Comparison of ENCODE assay signal across 25 cellular contexts in the genomic region with DNA sequence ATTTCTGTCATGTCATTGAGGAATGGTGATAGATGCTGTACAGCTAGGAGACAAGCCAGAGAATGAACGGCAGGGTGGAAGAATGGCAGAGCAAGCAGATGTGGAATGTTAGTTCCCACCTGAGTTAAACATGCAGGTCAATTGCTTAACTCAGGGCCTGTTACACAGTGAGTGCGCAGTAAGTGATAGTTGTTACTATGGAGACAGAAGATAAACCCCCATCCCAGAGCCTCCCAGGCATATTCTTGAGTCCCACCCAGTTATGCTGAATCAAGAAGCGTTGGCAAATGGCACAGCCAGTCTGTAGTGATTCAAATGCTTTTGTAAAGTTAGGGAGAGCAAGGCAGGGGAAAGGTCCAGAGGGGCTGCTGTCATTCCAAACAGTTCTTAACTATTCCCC.
"Had no signal": no experiment of that assay in that cellular context is flagged by ENCODE, and none has a peak within 500 bp of the region (broad histone marks: within the 10 kb centered on the region; RNA-seq: fewer than 3 reads in every experiment).

No MANE protein-coding gene starts in this region.

- H3K27me3 ChIP-seq: gastrocnemius medialis, right lobe of liver, thyroid gland had no signal

- H3K27ac Mint-ChIP-seq: effector memory CD8-positive, alpha-beta T cell; memory B cell; mesothelial cell of epicardium; naive B cell; natural killer cell treated with Interleukin-12 subunit alpha and Interleukin-12 subunit beta and Interleukin-15 and Interleukin-18, amount 100 ng/mL, for 72 hours; progenitor cell of endocrine pancreas; stimulated activated naive CD8-positive, alpha-beta T cell treated with anti-CD3 and anti-CD28 coated beads, Interleukin-15, amount 100 ng/mL, for 72 hours; type B pancreatic cell had no signal

- H3K4me1 ChIP-seq: gastrocnemius medialis, parathyroid adenoma, thyroid gland had no signal

- H3K9me3 ChIP-seq: gastrocnemius medialis, mucosa of descending colon, right lobe of liver, thyroid gland had no signal

- H3K36me3 Mint-ChIP-seq: memory B cell; mesothelial cell of epicardium; naive B cell; natural killer cell treated with Interleukin-12 subunit alpha and Interleukin-12 subunit beta and Interleukin-15 and Interleukin-18, amount 100 ng/mL, for 72 hours; type B pancreatic cell had no signal

- H2AFZ ChIP-seq: parathyroid adenoma had no signal

- H3K79me2 ChIP-seq: parathyroid adenoma had no signal

- H3K27ac ChIP-seq: gastrocnemius medialis, parathyroid adenoma, right lobe of liver, thyroid gland had no signal

- H3K36me3 ChIP-seq: gastrocnemius medialis, right lobe of liver, thyroid gland had no signal

- H3K9me3 Mint-ChIP-seq: effector memory CD8-positive, alpha-beta T cell; memory B cell; mesothelial cell of epicardium; natural killer cell treated with Interleukin-12 subunit alpha and Interleukin-12 subunit beta and Interleukin-15 and Interleukin-18, amount 100 ng/mL, for 72 hours; neural crest cell; stimulated activated naive CD8-positive, alpha-beta T cell treated with anti-CD3 and anti-CD28 coated beads, Interleukin-15, amount 100 ng/mL, for 72 hours; type B pancreatic cell had no signal

- H3K4me3 Mint-ChIP-seq: effector memory CD8-positive, alpha-beta T cell; memory B cell; mesothelial cell of epicardium; naive B cell; natural killer cell treated with Interleukin-12 subunit alpha and Interleukin-12 subunit beta and Interleukin-15 and Interleukin-18, amount 100 ng/mL, for 72 hours; neural crest cell; stimulated activated naive CD8-positive, alpha-beta T cell treated with anti-CD3 and anti-CD28 coated beads, Interleukin-15, amount 100 ng/mL, for 72 hours; type B pancreatic cell had no signal

- H3K4me1 Mint-ChIP-seq: mesothelial cell of epicardium; stimulated activated naive CD8-positive, alpha-beta T cell treated with anti-CD3 and anti-CD28 coated beads, Interleukin-15, amount 100 ng/mL, for 72 hours had no signal

- H3K4me3 ChIP-seq: gastrocnemius medialis, lung, mucosa of descending colon, right lobe of liver, thyroid gland had no signal

- FAIRE-seq: endometrium, keratinocyte, small intestine had no signal

- ATAC-seq: effector memory CD8-positive, alpha-beta T cell; gastrocnemius medialis; left lobe of liver; mucosa of descending colon; natural killer cell treated with Interleukin-12 subunit alpha and Interleukin-12 subunit beta and Interleukin-15 and Interleukin-18, amount 100 ng/mL, for 72 hours; right lobe of liver; stimulated activated naive CD8-positive, alpha-beta T cell treated with anti-CD3 and anti-CD28 coated beads, Interleukin-15, amount 100 ng/mL, for 72 hours had no signal

- H3K9ac ChIP-seq: parathyroid adenoma had no signal

- DNase-seq: cortex of kidney; effector memory CD8-positive, alpha-beta T cell; gastrocnemius medialis; head of caudate nucleus; mucosa of descending colon; naive B cell; right lobe of liver; small intestine; stimulated activated CD4-positive, alpha-beta T cell treated with anti-CD3 and anti-CD28 coated beads, Interleukin-15, amount 100 ng/mL, for 24 hours; stimulated activated CD4-positive, alpha-beta T cell treated with anti-CD3 and anti-CD28 coated beads, Interleukin-4, amount 100 ng/mL, for 1 hour; stimulated activated CD8-positive, alpha-beta memory T cell treated with anti-CD3 and anti-CD28 coated beads, Interleukin-4, amount 100 ng/mL, for 48 hours; stimulated activated naive CD4-positive, alpha-beta T cell; stimulated activated naive CD8-positive, alpha-beta T cell treated with anti-CD3 and anti-CD28 coated beads, Interleukin-15, amount 100 ng/mL, for 72 hours; thyroid gland had no signal
